8 cellular contexts compared by ENCODE assay signal in the genomic region with DNA sequence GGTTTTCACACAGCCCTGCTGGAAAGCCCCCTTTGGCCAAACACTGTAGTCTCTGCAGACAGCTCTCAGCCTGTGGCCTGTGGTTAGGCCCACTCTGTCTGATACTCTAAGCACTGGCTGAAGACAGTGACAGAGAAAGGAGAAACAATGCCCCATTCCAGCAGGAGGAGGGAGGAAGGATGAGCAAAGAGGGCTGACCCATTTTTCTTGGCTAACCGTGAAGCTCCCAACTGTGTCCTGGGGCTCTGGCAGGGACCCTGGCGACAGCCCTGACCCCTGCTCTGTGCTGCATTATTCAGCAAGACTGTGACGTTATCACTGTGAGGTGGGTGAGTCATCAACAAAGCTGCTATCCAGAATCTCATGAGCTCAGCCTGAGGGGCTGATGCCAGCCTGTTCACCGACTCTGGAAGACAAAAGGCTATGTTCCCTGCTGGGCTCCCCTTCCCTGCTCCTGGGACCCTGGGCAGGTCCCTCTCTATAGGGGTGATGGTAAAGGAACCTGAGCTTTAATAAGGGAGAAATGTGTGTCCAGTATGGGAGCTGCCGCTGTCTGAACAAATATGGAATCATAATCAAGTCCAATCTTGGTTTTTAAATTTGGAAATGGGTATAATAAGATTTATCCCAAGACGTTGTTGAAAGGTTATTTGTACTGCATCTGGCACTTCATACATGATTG.
DNase-seq lines count a peak whose midpoint lies in the region; ATAC-seq and TF ChIP-seq lines count a peak whose summit lies in the region.
"Had no signal": no experiment of that assay in that cellular context is flagged by ENCODE, and none has a peak within 500 bp of the region (broad histone marks: within the 10 kb centered on the region; RNA-seq: fewer than 3 reads in every experiment).

No MANE protein-coding gene starts in this region.

- H3K9me3 Mint-ChIP-seq in stimulated activated effector memory CD8-positive, alpha-beta T cell treated with anti-CD3 and anti-CD28 coated beads, Interleukin-12 subunit alpha, Interleukin-12 subunit beta, amount 100 ng/mL, for 72 hours = peaks cover 4% of the 10 kb centered on the region

- DNase-seq in RPMI7951 (ENCODE audit: low read depth) = peak; percentile 62
- peak; percentile 50 to 76 for DNase-seq in foreskin fibroblast
- peak in 1 of 2 donors; percentile 48 for DNase-seq in stimulated activated effector memory CD8-positive, alpha-beta T cell treated with anti-CD3 and anti-CD28 coated beads, Interleukin-12 subunit alpha, Interleukin-12 subunit beta, amount 100 ng/mL, for 72 hours (ENCODE audit: low spot score in 2 of 2)
- no peak for DNase-seq in GM13976 (ENCODE audit: low spot score)

- H3K4me3 Mint-ChIP-seq in stimulated activated effector memory CD8-positive, alpha-beta T cell treated with anti-CD3 and anti-CD28 coated beads, Interleukin-12 subunit alpha, Interleukin-12 subunit beta, amount 100 ng/mL, for 72 hours = no peak overlapping the region

- POLR2A ChIA-PET in HEK293 (lab: Yijun Ruan, JAX) = interaction anchor here (2.0 kb wide), 1 partner anchor 19 kb away, joined by 9 read pairs; no protein-coding TSS in a partner anchor

- TF ChIP-seq CTCF in HEK293 (tag by site-specific recombination; IDR thresholded peaks at IDR 0.05) (no peak), foreskin fibroblast (IDR thresholded peaks at IDR 0.05; ENCODE audit: low read depth, low read length) (no peak), GM13976 (IDR thresholded peaks at IDR 0.05; ENCODE audit: borderline replicate concordance, control extremely low read depth, extremely low read depth, insufficient read depth, missing control alignments) (no peak)

- CTCF ChIA-PET in HEK293 (lab: Yijun Ruan, JAX) = interaction anchor here (0.6 to 1.8 kb wide), 9 partner anchors 9 to 843 kb away, joined by 3 to 10 read pairs (median 3); no protein-coding TSS in a partner anchor

- no peak overlapping the region for H3K4me3 ChIP-seq in HEK293 (ENCODE audit: low read depth, low read length)
- H3K4me3 ChIP-seq in foreskin fibroblast (ENCODE audit: low read depth in 1 of 2, low read length in 2 of 2) = no peak overlapping the region

- H3K9me3 ChIP-seq in HEK293 (ENCODE audit: control insufficient read depth, insufficient read depth, low read depth, low read length) = no peaks in the 10 kb centered on the region; the same call in 1 of the 2 replicates

- no peaks in the 10 kb centered on the region for H3K36me3 ChIP-seq in HEK293 (ENCODE audit: control insufficient read depth in 2 of 2, insufficient read depth in 1 of 2, low read length in 2 of 2)

- no peaks in the 10 kb centered on the region for H3K4me1 Mint-ChIP-seq in stimulated activated effector memory CD8-positive, alpha-beta T cell treated with anti-CD3 and anti-CD28 coated beads, Interleukin-12 subunit alpha, Interleukin-12 subunit beta, amount 100 ng/mL, for 72 hours

- ATAC-seq in stimulated activated effector memory CD8-positive, alpha-beta T cell treated with anti-CD3 and anti-CD28 coated beads, Interleukin-12 subunit alpha, Interleukin-12 subunit beta, amount 100 ng/mL, for 72 hours = peak; percentile 91
- ATAC-seq in GM19467 (IDR thresholded peaks at IDR 0.05; ENCODE audit: unreplicated experiment) (no peak), GM21786 (IDR thresholded peaks at IDR 0.05; ENCODE audit: unreplicated experiment) (no peak)

- no peaks in the 10 kb centered on the region for H3K36me3 Mint-ChIP-seq in stimulated activated effector memory CD8-positive, alpha-beta T cell treated with anti-CD3 and anti-CD28 coated beads, Interleukin-12 subunit alpha, Interleukin-12 subunit beta, amount 100 ng/mL, for 72 hours

- in situ Hi-C loops in GM13976 (cut with MboI; ENCODE audit: low sequenced_read_pairs, unreplicated experiment) = no loop called here

- H3K27ac ChIP-seq in HEK293 (ENCODE audit: extremely low read depth, low read depth, low read length) = peak overlapping the region; percentile 56; the same call in 1 of the 2 replicates
- H3K27ac ChIP-seq: KMS-11 had no signal

- peaks cover 17% of the 10 kb centered on the region for H3K4me1 ChIP-seq in HEK293 (ENCODE audit: control insufficient read depth, insufficient read depth, low read length)

- H3K27ac Mint-ChIP-seq in stimulated activated effector memory CD8-positive, alpha-beta T cell treated with anti-CD3 and anti-CD28 coated beads, Interleukin-12 subunit alpha, Interleukin-12 subunit beta, amount 100 ng/mL, for 72 hours = no peak overlapping the region

TF ChIP-seq in HEK293, 187 proteins besides CTCF, POLR2A, EP300 and RAD21 (continues in another document):
- TF ChIP-seq ZNF792 (tag by site-specific recombination; IDR thresholded peaks at IDR 0.05) = no peak
- TF ChIP-seq ZSCAN30 (tag by site-specific recombination; IDR thresholded peaks at IDR 0.05) = no peak
- TF ChIP-seq ZNF274 (IDR thresholded peaks at IDR 0.05; ENCODE audit: low read length) = no peak
- TF ChIP-seq ZNF274 (tag by site-specific recombination; IDR thresholded peaks at IDR 0.05; ENCODE audit: borderline replicate concordance) = no peak
- TF ChIP-seq, protein P1, sequence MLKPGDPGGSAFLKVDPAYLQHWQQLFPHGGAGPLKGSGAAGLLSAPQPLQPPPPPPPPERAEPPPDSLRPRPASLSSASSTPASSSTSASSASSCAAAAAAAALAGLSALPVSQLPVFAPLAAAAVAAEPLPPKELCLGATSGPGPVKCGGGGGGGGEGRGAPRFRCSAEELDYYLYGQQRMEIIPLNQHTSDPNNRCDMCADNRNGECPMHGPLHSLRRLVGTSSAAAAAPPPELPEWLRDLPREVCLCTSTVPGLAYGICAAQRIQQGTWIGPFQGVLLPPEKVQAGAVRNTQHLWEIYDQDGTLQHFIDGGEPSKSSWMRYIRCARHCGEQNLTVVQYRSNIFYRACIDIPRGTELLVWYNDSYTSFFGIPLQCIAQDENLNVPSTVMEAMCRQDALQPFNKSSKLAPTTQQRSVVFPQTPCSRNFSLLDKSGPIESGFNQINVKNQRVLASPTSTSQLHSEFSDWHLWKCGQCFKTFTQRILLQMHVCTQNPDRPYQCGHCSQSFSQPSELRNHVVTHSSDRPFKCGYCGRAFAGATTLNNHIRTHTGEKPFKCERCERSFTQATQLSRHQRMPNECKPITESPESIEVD (tag by site-specific recombination; IDR thresholded peaks at IDR 0.05) = no peak
- TF ChIP-seq SP7 (tag by site-specific recombination; IDR thresholded peaks at IDR 0.05) = peak; percentile 76
- no peak for TF ChIP-seq ZNF423 (tag by site-specific recombination; IDR thresholded peaks at IDR 0.05)
- TF ChIP-seq ZNF404 (tag by site-specific recombination; IDR thresholded peaks at IDR 0.05) = no peak
- TF ChIP-seq, protein P2, sequence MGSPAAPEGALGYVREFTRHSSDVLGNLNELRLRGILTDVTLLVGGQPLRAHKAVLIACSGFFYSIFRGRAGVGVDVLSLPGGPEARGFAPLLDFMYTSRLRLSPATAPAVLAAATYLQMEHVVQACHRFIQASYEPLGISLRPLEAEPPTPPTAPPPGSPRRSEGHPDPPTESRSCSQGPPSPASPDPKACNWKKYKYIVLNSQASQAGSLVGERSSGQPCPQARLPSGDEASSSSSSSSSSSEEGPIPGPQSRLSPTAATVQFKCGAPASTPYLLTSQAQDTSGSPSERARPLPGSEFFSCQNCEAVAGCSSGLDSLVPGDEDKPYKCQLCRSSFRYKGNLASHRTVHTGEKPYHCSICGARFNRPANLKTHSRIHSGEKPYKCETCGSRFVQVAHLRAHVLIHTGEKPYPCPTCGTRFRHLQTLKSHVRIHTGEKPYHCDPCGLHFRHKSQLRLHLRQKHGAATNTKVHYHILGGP (tag by site-specific recombination; IDR thresholded peaks at IDR 0.05) = no peak
- TF ChIP-seq ZNF707 (tag by site-specific recombination; IDR thresholded peaks at IDR 0.05) = no peak
- no peak for TF ChIP-seq KLF10 (tag by site-specific recombination; IDR thresholded peaks at IDR 0.05)
- TF ChIP-seq RBAK (tag by site-specific recombination; IDR thresholded peaks at IDR 0.05) = no peak
- TF ChIP-seq, protein P3, sequence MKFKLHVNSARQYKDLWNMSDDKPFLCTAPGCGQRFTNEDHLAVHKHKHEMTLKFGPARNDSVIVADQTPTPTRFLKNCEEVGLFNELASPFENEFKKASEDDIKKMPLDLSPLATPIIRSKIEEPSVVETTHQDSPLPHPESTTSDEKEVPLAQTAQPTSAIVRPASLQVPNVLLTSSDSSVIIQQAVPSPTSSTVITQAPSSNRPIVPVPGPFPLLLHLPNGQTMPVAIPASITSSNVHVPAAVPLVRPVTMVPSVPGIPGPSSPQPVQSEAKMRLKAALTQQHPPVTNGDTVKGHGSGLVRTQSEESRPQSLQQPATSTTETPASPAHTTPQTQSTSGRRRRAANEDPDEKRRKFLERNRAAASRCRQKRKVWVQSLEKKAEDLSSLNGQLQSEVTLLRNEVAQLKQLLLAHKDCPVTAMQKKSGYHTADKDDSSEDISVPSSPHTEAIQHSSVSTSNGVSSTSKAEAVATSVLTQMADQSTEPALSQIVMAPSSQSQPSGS (tag by site-specific recombination; IDR thresholded peaks at IDR 0.05; ENCODE audit: low read depth) = peak; percentile 81
- TF ChIP-seq ZNF214 (tag by site-specific recombination; IDR thresholded peaks at IDR 0.05; ENCODE audit: borderline replicate concordance) = no peak
- TF ChIP-seq, protein P4, sequence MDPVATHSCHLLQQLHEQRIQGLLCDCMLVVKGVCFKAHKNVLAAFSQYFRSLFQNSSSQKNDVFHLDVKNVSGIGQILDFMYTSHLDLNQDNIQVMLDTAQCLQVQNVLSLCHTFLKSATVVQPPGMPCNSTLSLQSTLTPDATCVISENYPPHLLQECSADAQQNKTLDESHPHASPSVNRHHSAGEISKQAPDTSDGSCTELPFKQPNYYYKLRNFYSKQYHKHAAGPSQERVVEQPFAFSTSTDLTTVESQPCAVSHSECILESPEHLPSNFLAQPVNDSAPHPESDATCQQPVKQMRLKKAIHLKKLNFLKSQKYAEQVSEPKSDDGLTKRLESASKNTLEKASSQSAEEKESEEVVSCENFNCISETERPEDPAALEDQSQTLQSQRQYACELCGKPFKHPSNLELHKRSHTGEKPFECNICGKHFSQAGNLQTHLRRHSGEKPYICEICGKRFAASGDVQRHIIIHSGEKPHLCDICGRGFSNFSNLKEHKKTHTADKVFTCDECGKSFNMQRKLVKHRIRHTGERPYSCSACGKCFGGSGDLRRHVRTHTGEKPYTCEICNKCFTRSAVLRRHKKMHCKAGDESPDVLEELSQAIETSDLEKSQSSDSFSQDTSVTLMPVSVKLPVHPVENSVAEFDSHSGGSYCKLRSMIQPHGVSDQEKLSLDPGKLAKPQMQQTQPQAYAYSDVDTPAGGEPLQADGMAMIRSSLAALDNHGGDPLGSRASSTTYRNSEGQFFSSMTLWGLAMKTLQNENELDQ (tag by site-specific recombination; IDR thresholded peaks at IDR 0.05; ENCODE audit: low read depth) = no peak
- TF ChIP-seq ZNF121 (tag by site-specific recombination; IDR thresholded peaks at IDR 0.05) = no peak
- no peak for TF ChIP-seq MZF1 (tag by site-specific recombination; IDR thresholded peaks at IDR 0.05; ENCODE audit: borderline replicate concordance)
- 0 out of 2 replicates have a peak, but pooled peaks have one; percentile 22 for TF ChIP-seq KLF8 (tag by site-specific recombination; IDR thresholded peaks at IDR 0.05)
- TF ChIP-seq ZNF791 (tag by site-specific recombination; IDR thresholded peaks at IDR 0.05) = no peak
